12 cellular contexts compared by ENCODE assay signal in the genomic region with DNA sequence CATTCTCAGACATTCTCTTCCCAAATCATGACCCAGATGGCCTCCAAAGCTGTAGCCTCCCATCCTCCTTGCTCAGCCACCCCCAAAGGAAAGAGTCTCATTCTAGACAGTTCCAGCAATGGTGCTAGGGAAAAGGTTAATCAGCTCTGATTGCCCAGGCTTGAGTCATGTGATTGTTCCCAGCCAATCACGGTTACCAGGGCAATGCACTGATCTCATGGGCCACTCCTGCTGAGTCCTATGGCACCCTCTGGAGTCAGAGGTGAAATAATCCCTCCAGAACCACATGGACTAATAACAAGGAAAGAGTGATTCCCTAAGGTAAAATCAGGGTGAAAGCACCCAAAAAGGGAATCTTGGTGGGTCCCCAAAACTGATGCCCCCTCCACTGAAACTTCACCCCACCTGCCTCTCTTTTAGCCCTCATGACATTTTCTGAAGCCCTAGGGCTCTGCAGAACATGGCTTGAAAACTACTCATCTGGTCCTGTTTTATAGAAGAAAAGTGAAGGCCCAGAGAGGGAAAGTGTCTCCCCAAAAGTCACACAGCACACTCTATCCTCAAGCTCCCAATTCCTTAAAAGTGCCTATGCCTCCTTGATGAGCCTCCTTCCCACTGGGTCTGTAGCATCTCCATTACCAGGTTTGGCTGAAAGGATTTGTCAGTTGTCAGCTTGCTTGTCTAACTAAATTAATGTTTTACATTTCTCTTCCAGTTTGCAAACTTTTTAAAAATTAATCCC.
DNase-seq lines count a peak whose midpoint lies in the region; ATAC-seq and TF ChIP-seq lines count a peak whose summit lies in the region.
"Had no signal": no experiment of that assay in that cellular context is flagged by ENCODE, and none has a peak within 500 bp of the region (broad histone marks: within the 10 kb centered on the region; RNA-seq: fewer than 3 reads in every experiment).

No MANE protein-coding gene starts in this region.

- in situ Hi-C loops in ACHN (cut with HindIII; ENCODE audit: low pct_ligation_motif_present, low pct_unique_long_range_greater_than_20kb, low sequenced_read_pairs), result no loop called here
- in situ Hi-C loops in KBM-7 (cut with MboI; ENCODE audit: low pct_unique_long_range_greater_than_20kb, low sequenced_read_pairs), result no loop called here

- WGBS in heart left ventricle, 4 donors, result 83 to 100% (median 86%) methylated on average over 1 of the region's 1 CpG

- no peaks in the 10 kb centered on the region for H3K9me3 ChIP-seq in heart left ventricle
- H3K9me3 ChIP-seq: upper lobe of left lung had no signal

- DNase-seq in ACHN (peak; percentile 38), H7 (peak; percentile 66), RPMI7951 (ENCODE audit: low read depth) (peak; percentile 51), glomerular visceral epithelial cell (ENCODE audit: extremely low spot score) (peak; percentile 6), heart left ventricle (no peak), NCI-H1092 (lab: John Stamatoyannopoulos, UW) (no peak), UCSD-AML1 (lab: John Stamatoyannopoulos, UW; ENCODE audit: unreplicated experiment) (no peak), KBM-7 (no peak)
- DNase-seq: brain microvascular endothelial cell, C1 segment of cervical spinal cord, NCI-H510A treated with DMSO at 0.1 percent for 48 hours, upper lobe of left lung had no signal

- no peak for TF ChIP-seq POLR2A in heart left ventricle (IDR thresholded peaks at IDR 0.05)

- peaks cover 0 to 6% (median 0%) of the 10 kb centered on the region in 12 donors for H3K4me1 ChIP-seq in heart left ventricle
- H3K4me1 ChIP-seq: upper lobe of left lung had no signal

- no peak overlapping the region for H3K27ac ChIP-seq in heart left ventricle
- H3K27ac ChIP-seq: brain microvascular endothelial cell, upper lobe of left lung had no signal

- H3K4me3 ChIP-seq in H7 (ENCODE audit: insufficient read depth, low read depth, low read length) (no peak overlapping the region), heart left ventricle (no peak overlapping the region)
- H3K4me3 ChIP-seq: upper lobe of left lung had no signal

- intact Hi-C loops in heart left ventricle (cut with DNase I), result no loop called here

- H3K36me3 ChIP-seq in H7 (replicated peaks; ENCODE audit: control insufficient read depth, insufficient read depth, low read length), result no peaks in the 10 kb centered on the region
- no peaks in the 10 kb centered on the region for H3K36me3 ChIP-seq in heart left ventricle
- H3K36me3 ChIP-seq: brain microvascular endothelial cell, upper lobe of left lung had no signal

- no peak for ATAC-seq in heart left ventricle

- H3K27me3 ChIP-seq in H7 (ENCODE audit: control insufficient read depth, insufficient read depth, low read length) (no peaks in the 10 kb centered on the region), heart left ventricle (no peaks in the 10 kb centered on the region)
- H3K27me3 ChIP-seq: brain microvascular endothelial cell, upper lobe of left lung had no signal

- TF ChIP-seq CTCF in heart left ventricle (IDR thresholded peaks at IDR 0.05), result no peak

Comparison
In these comparisons a context has a peak if more than half of its experiments do, and no peak if none do; other contexts are left out.
1. DNase-seq: peak in ACHN (single experiment), H7 (single experiment), RPMI7951 (single experiment) and glomerular visceral epithelial cell (single experiment); none in heart left ventricle (0 of 5), NCI-H1092 (single experiment), UCSD-AML1 (single experiment) and KBM-7 (single experiment).